In genomic region chr4:77181737-77182136, GRCh38 we compare ENCODE assay signal across 1 cellular context.
TF ChIP-seq lines count a peak whose summit lies in the region.

No MANE protein-coding gene starts in this region.

TF ChIP-seq in WTC11, 78 proteins besides CTCF, POLR2A, EP300 and RAD21 (continued from another document):
- TF ChIP-seq ATF6 (CRISPR knock-in tag; IDR thresholded peaks at IDR 0.05) (no peak), SP1 (CRISPR knock-in tag; conservative IDR thresholded peaks at IDR 0.05) (no peak), EMX1 (CRISPR knock-in tag; IDR thresholded peaks at IDR 0.05) (no peak), CREB1 (CRISPR knock-in tag; IDR thresholded peaks at IDR 0.05) (no peak), JUN (CRISPR knock-in tag; IDR thresholded peaks at IDR 0.05) (no peak), E2F1 (CRISPR knock-in tag; IDR thresholded peaks at IDR 0.05) (no peak), USF1 (CRISPR knock-in tag; IDR thresholded peaks at IDR 0.05) (no peak), ZBTB43 (CRISPR knock-in tag; IDR thresholded peaks at IDR 0.05) (no peak), E2F5 (CRISPR knock-in tag; IDR thresholded peaks at IDR 0.05) (no peak), SMAD3 (CRISPR knock-in tag; IDR thresholded peaks at IDR 0.05; ENCODE audit: borderline replicate concordance) (no peak), FOXP4 (CRISPR knock-in tag; IDR thresholded peaks at IDR 0.05) (no peak), GABPB1 (CRISPR knock-in tag; IDR thresholded peaks at IDR 0.05) (no peak)
